ENCODE assay signal across 26 cellular contexts in the genomic region with DNA sequence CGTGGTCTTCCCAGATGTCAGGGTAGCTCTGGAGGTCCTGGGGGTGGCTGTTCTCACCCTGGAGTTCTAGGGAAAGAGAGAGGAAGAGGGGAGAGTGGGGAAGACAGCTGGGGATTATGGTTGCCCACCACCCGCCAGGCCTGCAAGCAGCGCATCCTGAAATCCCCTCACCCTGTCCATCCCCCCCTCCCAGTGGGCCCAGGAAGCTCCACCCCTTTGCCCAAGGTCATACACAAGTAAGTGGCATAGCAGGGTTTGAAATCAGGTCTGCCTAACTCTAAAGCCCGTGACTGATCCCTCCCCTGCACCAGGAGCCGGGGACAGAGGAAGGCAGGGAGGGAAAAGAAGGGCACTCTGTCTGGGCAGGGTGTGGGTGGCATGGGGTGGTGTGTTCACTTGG.
DNase-seq lines count a peak whose midpoint lies in the region; ATAC-seq, FAIRE-seq and TF ChIP-seq lines count a peak whose summit lies in the region.
"Had no signal": no experiment of that assay in that cellular context is flagged by ENCODE, and none has a peak within 500 bp of the region (broad histone marks: within the 10 kb centered on the region; RNA-seq: fewer than 3 reads in every experiment).

No MANE protein-coding gene starts in this region.

- H3K79me2 ChIP-seq in HCT116 (ENCODE audit: insufficient read depth, low read length) (no peaks in the 10 kb centered on the region), GM12878 (ENCODE audit: control insufficient read depth, insufficient read depth, low read length) (no peaks in the 10 kb centered on the region), neural progenitor cell (ENCODE audit: low read depth) (no peaks in the 10 kb centered on the region)

- FAIRE-seq in GM12878 (lab: Jason Lieb, UNC): no peak
- FAIRE-seq: D721Med, HTR-8/SVneo had no signal

- peak; percentile 13 for ATAC-seq in activated CD8-positive, alpha-beta T cell treated with anti-CD3 and anti-CD28 coated beads for 36 hours
- ATAC-seq in activated CD8-positive, alpha-beta T cell treated with anti-CD3 and anti-CD28 coated beads, Interleukin-2, amount 10 ng/mL, durations not matched to agents 7 days and 5 days: no peak
- ATAC-seq in HCT116: peak; percentile 51
- peak; percentile 37 for ATAC-seq in GM12878
- no peak for ATAC-seq in HG02840 (IDR thresholded peaks at IDR 0.05; ENCODE audit: low FRiP score, unreplicated experiment)

- no peaks in the 10 kb centered on the region for H3K36me3 Mint-ChIP-seq in activated CD8-positive, alpha-beta T cell treated with anti-CD3 and anti-CD28 coated beads for 36 hours (ENCODE audit: low read depth)
- no peaks in the 10 kb centered on the region for H3K36me3 Mint-ChIP-seq in activated CD8-positive, alpha-beta T cell treated with anti-CD3 and anti-CD28 coated beads, Interleukin-2, amount 10 ng/mL, durations not matched to agents 7 days and 5 days (ENCODE audit: low read depth)
- H3K36me3 Mint-ChIP-seq in neural progenitor cell: no peaks in the 10 kb centered on the region
- H3K36me3 Mint-ChIP-seq: CD14-positive monocyte had no signal

- no peak for DNase-seq in activated CD8-positive, alpha-beta T cell treated with anti-CD3 and anti-CD28 coated beads for 36 hours
- DNase-seq in activated CD8-positive, alpha-beta T cell treated with anti-CD3 and anti-CD28 coated beads, Interleukin-2, amount 10 ng/mL, durations not matched to agents 7 days and 5 days: no peak
- DNase-seq in HCT116 (ENCODE audit: low read depth, low spot score) (no peak), GM12878 (ENCODE audit: low read depth, low spot score) (no peak), neural progenitor cell (ENCODE audit: low spot score) (no peak), GM13976 (ENCODE audit: low spot score) (no peak), SIG-M5 treated with dmso at 0.1 percent for 504 hours (lab: John Stamatoyannopoulos, UW; ENCODE audit: unreplicated experiment) (no peak)
- DNase-seq: AML-193, EL, GF-D8, HCEC 1CT, IMR-90, MV-4-11, NCI-H1105 treated with DMSO at 0.1 percent for 48 hours, NCI-H2081 treated with DMSO at 0.1 percent for 48 hours, NCI-H2171 treated with DMSO at 0.1 percent for 48 hours, NCI-H446, NCI-H526 treated with DMSO at 0.1 percent for 48 hours, PC-9, SIG-M5, T-helper 1 cell had no signal

- H3K27me3 Mint-ChIP-seq in activated CD8-positive, alpha-beta T cell treated with anti-CD3 and anti-CD28 coated beads for 36 hours: peaks cover 9% of the 10 kb centered on the region
- peaks cover 6% of the 10 kb centered on the region for H3K27me3 Mint-ChIP-seq in activated CD8-positive, alpha-beta T cell treated with anti-CD3 and anti-CD28 coated beads, Interleukin-2, amount 10 ng/mL, durations not matched to agents 7 days and 5 days (ENCODE audit: low read depth)
- peaks cover 11% of the 10 kb centered on the region for H3K27me3 Mint-ChIP-seq in neural progenitor cell (ENCODE audit: insufficient read depth, low read depth)

- SMC1A ChIA-PET in GM12878 (lab: Charles Lee; ENCODE audit: uncharacterized antibody, unreplicated experiment): interaction anchor here (0.5 kb wide), 1 partner anchor 103 kb away, joined by 3 read pairs; no protein-coding TSS in a partner anchor

- H3K4me3 ChIP-seq in HCT116 (replicated peaks in 1 of 2; ENCODE audit: low read depth in 1 of 2, low read length in 2 of 2) (no peak overlapping the region), GM12878 (no peak overlapping the region), neural progenitor cell (no peak overlapping the region)
- H3K4me3 ChIP-seq: PC-9 had no signal

- H3K9me3 ChIP-seq in HCT116 (ENCODE audit: control insufficient read depth in 1 of 2, insufficient read depth in 1 of 2, low read depth in 1 of 2, low read length in 2 of 2) (no peaks in the 10 kb centered on the region), GM12878 (replicated peaks; ENCODE audit: control insufficient read depth, insufficient read depth, low read length) (no peaks in the 10 kb centered on the region), neural progenitor cell (ENCODE audit: low read depth) (no peaks in the 10 kb centered on the region)

- H3K4me3 Mint-ChIP-seq in activated CD8-positive, alpha-beta T cell treated with anti-CD3 and anti-CD28 coated beads for 36 hours: no peak overlapping the region
- no peak overlapping the region for H3K4me3 Mint-ChIP-seq in activated CD8-positive, alpha-beta T cell treated with anti-CD3 and anti-CD28 coated beads, Interleukin-2, amount 10 ng/mL, durations not matched to agents 7 days and 5 days
- no peak overlapping the region for H3K4me3 Mint-ChIP-seq in neural progenitor cell
- H3K4me3 Mint-ChIP-seq: CD14-positive monocyte had no signal

- H3K9me3 Mint-ChIP-seq in activated CD8-positive, alpha-beta T cell treated with anti-CD3 and anti-CD28 coated beads for 36 hours: no peaks in the 10 kb centered on the region
- H3K9me3 Mint-ChIP-seq in activated CD8-positive, alpha-beta T cell treated with anti-CD3 and anti-CD28 coated beads, Interleukin-2, amount 10 ng/mL, durations not matched to agents 7 days and 5 days (ENCODE audit: insufficient read depth): no peaks in the 10 kb centered on the region
- no peaks in the 10 kb centered on the region for H3K9me3 Mint-ChIP-seq in neural progenitor cell

- no peak for TF ChIP-seq RAD21 in HCT116 (IDR thresholded peaks at IDR 0.05; ENCODE audit: low read depth)
- TF ChIP-seq RAD21 in GM12878 (IDR thresholded peaks at IDR 0.05; ENCODE audit: insufficient read depth, low read depth, low read length): no peak

- BruUV-seq in HCT116 (replicated peaks; lab: Mats Ljungman, UMichigan) (no TSS peak), GM12878 (replicated peaks; lab: Mats Ljungman, UMichigan) (no TSS peak)

- H3K27ac Mint-ChIP-seq in activated CD8-positive, alpha-beta T cell treated with anti-CD3 and anti-CD28 coated beads for 36 hours: no peak overlapping the region
- H3K27ac Mint-ChIP-seq in activated CD8-positive, alpha-beta T cell treated with anti-CD3 and anti-CD28 coated beads, Interleukin-2, amount 10 ng/mL, durations not matched to agents 7 days and 5 days: no peak overlapping the region
- peak overlapping the region; percentile 33 for H3K27ac Mint-ChIP-seq in neural progenitor cell

- 5% methylated on average over 5 of the region's 5 CpGs for WGBS in GM12878 (ENCODE audit: insufficient coverage, insufficient replicate concordance, low lambda C conversion rate, missing lambda C conversion rate)

- H2AFZ ChIP-seq in HCT116 (ENCODE audit: low read depth, low read length, poor library complexity, severe bottlenecking) (no peak overlapping the region), GM12878 (ENCODE audit: control insufficient read depth, low read depth, low read length) (no peak overlapping the region), neural progenitor cell (replicated peaks) (no peak overlapping the region)
- H2AFZ ChIP-seq: PC-9 had no signal

- H3F3A ChIP-seq in neural progenitor cell (ENCODE audit: low read depth): peaks cover 8% of the 10 kb centered on the region

- H4K20me1 ChIP-seq in HCT116 (ENCODE audit: insufficient read depth): no peaks in the 10 kb centered on the region
- H4K20me1 ChIP-seq in GM12878 (ENCODE audit: control insufficient read depth, insufficient read depth): no peaks in the 10 kb centered on the region
- H4K20me1 ChIP-seq in neural progenitor cell (ENCODE audit: low read depth): no peaks in the 10 kb centered on the region

- H3K4me2 ChIP-seq in HCT116 (ENCODE audit: low read length): no peak overlapping the region
- no peak overlapping the region for H3K4me2 ChIP-seq in GM12878 (ENCODE audit: control insufficient read depth, insufficient read depth)
- no peak overlapping the region for H3K4me2 ChIP-seq in neural progenitor cell
- H3K4me2 ChIP-seq: PC-9 had no signal

- TF ChIP-seq EP300 in GM12878 (IDR thresholded peaks at IDR 0.05; ENCODE audit: borderline replicate concordance in 1 of 2, control insufficient read depth in 1 of 2, low read depth in 2 of 2, low read length in 2 of 2): no peak

- H3K9ac ChIP-seq in HCT116 (ENCODE audit: low read length) (no peak overlapping the region), GM12878 (ENCODE audit: control insufficient read depth, insufficient read depth, low read length) (no peak overlapping the region), neural progenitor cell (no peak overlapping the region)

- H3K4me1 ChIP-seq in HCT116 (ENCODE audit: control insufficient read depth in 1 of 2, insufficient read depth in 2 of 2, low read length in 2 of 2) (no peaks in the 10 kb centered on the region; a peak in 1 of 4 replicates), GM12878 (ENCODE audit: control insufficient read depth, insufficient read depth, low read length) (no peaks in the 10 kb centered on the region), neural progenitor cell (peaks cover 35% of the 10 kb centered on the region)

- no peaks in the 10 kb centered on the region for H3K4me1 Mint-ChIP-seq in activated CD8-positive, alpha-beta T cell treated with anti-CD3 and anti-CD28 coated beads for 36 hours (ENCODE audit: low read depth)
- H3K4me1 Mint-ChIP-seq in activated CD8-positive, alpha-beta T cell treated with anti-CD3 and anti-CD28 coated beads, Interleukin-2, amount 10 ng/mL, durations not matched to agents 7 days and 5 days (ENCODE audit: low read depth): no peaks in the 10 kb centered on the region
- peaks cover 60% of the 10 kb centered on the region for H3K4me1 Mint-ChIP-seq in neural progenitor cell

- in situ Hi-C loops in GM12878 (cut with MboI): no loop called here
- in situ Hi-C loops in GM13976 (cut with MboI; ENCODE audit: low sequenced_read_pairs, unreplicated experiment): no loop called here

- CTCF ChIA-PET in activated CD8-positive, alpha-beta T cell treated with anti-CD3 and anti-CD28 coated beads for 36 hours (lab: Charles Lee): interaction anchor here (1.0 to 2.9 kb wide), 5 partner anchors 9 to 485 kb away, joined by 4 to 9 read pairs (median 4); partner anchors contain the start of gene NECTIN1
- CTCF ChIA-PET in activated CD8-positive, alpha-beta T cell treated with anti-CD3 and anti-CD28 coated beads, Interleukin-2, amount 10 ng/mL, durations not matched to agents 7 days and 5 days (lab: Charles Lee): interaction anchor here (1.3 to 4.7 kb wide), 2 partner anchors 106 to 143 kb away, joined by 3 to 19 read pairs; partner anchors contain the start of gene NECTIN1
- CTCF ChIA-PET in HCT116 (lab: Charles Lee) (interaction anchor here (0.9 to 1.9 kb wide), 6 partner anchors 8 to 485 kb away, joined by 3 to 8 read pairs (median 4); no protein-coding TSS in a partner anchor), GM12878 (lab: Yijun Ruan, JAX) (interaction anchor here (0.6 to 2.0 kb wide), 6 partner anchors 8 to 687 kb away, joined by 3 to 7 read pairs (median 4); no protein-coding TSS in a partner anchor)

- no peak for TF ChIP-seq POLR2A in HCT116 (IDR thresholded peaks at IDR 0.05; ENCODE audit: borderline replicate concordance, extremely low read depth, insufficient read depth, insufficient read length)
- TF ChIP-seq POLR2A in GM12878 (IDR thresholded peaks at IDR 0.05; ENCODE audit: low read depth, low read length): no peak

- H3K36me3 ChIP-seq in HCT116 (ENCODE audit: control insufficient read depth in 1 of 2, insufficient read depth in 2 of 2, low read length in 2 of 2) (no peaks in the 10 kb centered on the region), GM12878 (ENCODE audit: control insufficient read depth in 2 of 2, insufficient read depth in 2 of 2, low read length in 1 of 2) (no peaks in the 10 kb centered on the region), neural progenitor cell (no peaks in the 10 kb centered on the region)

- TF ChIP-seq CTCF in activated CD8-positive, alpha-beta T cell treated with anti-CD3 and anti-CD28 coated beads for 36 hours (IDR thresholded peaks at IDR 0.05): no peak
- no peak for TF ChIP-seq CTCF in HCT116 (IDR thresholded peaks at IDR 0.05 in 2 of 3, conservative IDR thresholded peaks at IDR 0.05 in 1 of 3; ENCODE audit: borderline replicate concordance in 1 of 3, insufficient read depth in 1 of 3, low read depth in 2 of 3, low read length in 2 of 3)
- TF ChIP-seq CTCF in GM12878 (IDR thresholded peaks at IDR 0.05 in 2 of 3, conservative IDR thresholded peaks at IDR 0.05 in 1 of 3; ENCODE audit: control insufficient read depth in 2 of 3, extremely low read depth in 1 of 3, insufficient read depth in 1 of 3, low read depth in 3 of 3, low read length in 3 of 3): no peak
- no peak for TF ChIP-seq CTCF in neural progenitor cell (IDR thresholded peaks at IDR 0.05)
- no peak for TF ChIP-seq CTCF in GM13976 (IDR thresholded peaks at IDR 0.05; ENCODE audit: borderline replicate concordance, control extremely low read depth, extremely low read depth, insufficient read depth, missing control alignments)

- POLR2A ChIA-PET in activated CD8-positive, alpha-beta T cell treated with anti-CD3 and anti-CD28 coated beads for 36 hours (lab: Charles Lee): no interaction called here
- POLR2A ChIA-PET in activated CD8-positive, alpha-beta T cell treated with anti-CD3 and anti-CD28 coated beads, Interleukin-2, amount 10 ng/mL, durations not matched to agents 7 days and 5 days (lab: Charles Lee): no interaction called here
- POLR2A ChIA-PET in HCT116 (lab: Charles Lee): no interaction called here
- POLR2A ChIA-PET in GM12878 (lab: Charles Lee): no interaction called here

- RAD21 ChIA-PET in HCT116 (lab: Charles Lee; ENCODE audit: low non-redundant PET in 1 of 2, low total read pairs in 2 of 2, uncharacterized antibody in 2 of 2, unreplicated experiment in 2 of 2): no interaction called here
- RAD21 ChIA-PET in GM12878 (lab: Charles Lee; ENCODE audit: unreplicated experiment): no interaction called here

- intact Hi-C loops in activated CD8-positive, alpha-beta T cell treated with anti-CD3 and anti-CD28 coated beads for 36 hours (cut with micrococcal nuclease): no loop called here
- intact Hi-C loops in HCT116 (cut with micrococcal nuclease) (no loop called here), GM12878 (cut with micrococcal nuclease; ENCODE audit: unreplicated experiment) (no loop called here)

- no peaks in the 10 kb centered on the region for H3K9me2 ChIP-seq in HCT116 (ENCODE audit: insufficient read depth)

- H3K27me3 ChIP-seq in HCT116 (ENCODE audit: insufficient read depth, low read length) (no peaks in the 10 kb centered on the region), GM12878 (replicated peaks in 1 of 2; ENCODE audit: control insufficient read depth in 2 of 2, insufficient read depth in 2 of 2, low read length in 1 of 2) (peaks cover 0 to 3% of the 10 kb centered on the region in 2 experiments; a peak in 3 of 4 replicates), neural progenitor cell (no peaks in the 10 kb centered on the region)

- H3K27ac ChIP-seq in HCT116 (ENCODE audit: low read depth, low read length): no peak overlapping the region
- H3K27ac ChIP-seq in GM12878 (ENCODE audit: control insufficient read depth, insufficient read depth): no peak overlapping the region
- H3K27ac ChIP-seq in neural progenitor cell: no peak overlapping the region
- H3K27ac ChIP-seq: PC-9, RWPE1 had no signal

Comparison
In these comparisons a context has a peak if more than half of its experiments do, and no peak if none do; other contexts are left out.
1. ATAC-seq: peak in activated CD8-positive, alpha-beta T cell treated with anti-CD3 and anti-CD28 coated beads for 36 hours (single experiment), HCT116 (single experiment) and GM12878 (single experiment); none in activated CD8-positive, alpha-beta T cell treated with anti-CD3 and anti-CD28 coated beads, Interleukin-2, amount 10 ng/mL, durations not matched to agents 7 days and 5 days (single experiment) and HG02840 (single experiment).